ENCODE assay signal across 16 cellular contexts in genomic region chr7:141497391-141497790, GRCh38.
"Had no signal": no experiment of that assay in that cellular context is flagged by ENCODE, and none has a peak within 500 bp of the region (broad histone marks: within the 10 kb centered on the region; RNA-seq: fewer than 3 reads in every experiment).

No MANE protein-coding gene starts in this region.

- H3K4me3 ChIP-seq: coronary artery, dorsolateral prefrontal cortex, esophagus muscularis mucosa, gastroesophageal sphincter, heart right ventricle, left ventricle myocardium inferior, lower lobe of right lung, mucosa of descending colon had no signal

- H3K4me1 ChIP-seq: esophagus muscularis mucosa, foreskin keratinocyte, gastroesophageal sphincter, left ventricle myocardium inferior, lower lobe of right lung had no signal

- DNase-seq: dermis blood vessel endothelial cell; dorsolateral prefrontal cortex; effector CD4-positive, alpha-beta T cell; effector memory CD4-positive, alpha-beta T cell; foreskin keratinocyte; heart right ventricle; hippocampal formation; left colon; left ventricle myocardium inferior; lower lobe of right lung; mesenchymal stem cell; mucosa of descending colon had no signal

- H3K9me3 ChIP-seq: esophagus muscularis mucosa, gastroesophageal sphincter, heart right ventricle, left ventricle myocardium inferior, lower lobe of right lung, mucosa of descending colon had no signal

- H3K27me3 ChIP-seq: dorsolateral prefrontal cortex, esophagus muscularis mucosa, foreskin keratinocyte, gastroesophageal sphincter, heart right ventricle had no signal

- ATAC-seq: foreskin keratinocyte, gastroesophageal sphincter, left colon, left lobe of liver, lower lobe of right lung, mucosa of descending colon had no signal

- H3K36me3 ChIP-seq: esophagus muscularis mucosa, gastroesophageal sphincter, heart right ventricle, left ventricle myocardium inferior, lower lobe of right lung had no signal

- H3K27ac ChIP-seq: coronary artery, esophagus muscularis mucosa, foreskin keratinocyte, gastroesophageal sphincter, heart right ventricle, left ventricle myocardium inferior, lower lobe of right lung had no signal
